2 cellular contexts compared by ENCODE assay signal in the genomic region with DNA sequence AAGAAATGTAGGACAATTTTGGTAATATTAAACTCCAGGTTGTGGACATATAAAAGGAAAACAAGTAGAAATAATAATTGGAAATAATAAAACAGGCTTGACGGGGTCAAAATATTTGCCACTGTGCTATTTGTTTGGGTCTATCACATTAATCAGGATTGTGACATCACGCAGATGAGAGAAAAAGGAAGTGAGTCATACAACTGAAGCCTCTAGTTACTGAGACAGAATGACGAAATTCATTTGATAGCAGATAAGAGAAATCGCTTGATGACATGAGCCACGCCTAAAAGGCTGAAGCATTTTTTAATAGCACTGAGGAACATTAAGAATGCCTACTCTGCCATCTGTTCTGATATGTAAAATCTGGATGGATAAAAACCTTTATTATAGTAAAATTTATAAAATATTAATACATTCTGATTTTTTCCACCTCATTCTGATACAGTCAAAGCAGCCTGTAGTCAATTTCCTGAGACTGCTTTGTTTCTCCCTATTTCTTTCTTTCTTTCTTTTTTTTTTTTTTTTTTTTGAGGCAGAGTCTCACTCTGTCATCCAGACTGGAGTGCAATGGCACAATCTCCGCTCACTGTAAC.
TF ChIP-seq lines count a peak whose summit lies in the region.

No MANE protein-coding gene starts in this region.

TF ChIP-seq in A549, 52 proteins besides CTCF, POLR2A, EP300 and RAD21:
- TF ChIP-seq, protein P1, sequence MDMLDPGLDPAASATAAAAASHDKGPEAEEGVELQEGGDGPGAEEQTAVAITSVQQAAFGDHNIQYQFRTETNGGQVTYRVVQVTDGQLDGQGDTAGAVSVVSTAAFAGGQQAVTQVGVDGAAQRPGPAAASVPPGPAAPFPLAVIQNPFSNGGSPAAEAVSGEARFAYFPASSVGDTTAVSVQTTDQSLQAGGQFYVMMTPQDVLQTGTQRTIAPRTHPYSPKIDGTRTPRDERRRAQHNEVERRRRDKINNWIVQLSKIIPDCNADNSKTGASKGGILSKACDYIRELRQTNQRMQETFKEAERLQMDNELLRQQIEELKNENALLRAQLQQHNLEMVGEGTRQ (IDR thresholded peaks at IDR 0.05) = no peak
- TF ChIP-seq CEBPB (IDR thresholded peaks at IDR 0.05) (peak in 1 of 2 experiments; percentile 19; a peak in 1 of 4 replicates), ZC3H11A (IDR thresholded peaks at IDR 0.05) (no peak), FOXS1 (CRISPR knock-in tag; IDR thresholded peaks at IDR 0.05) (no peak), FOSL2 (IDR thresholded peaks at IDR 0.05) (no peak), FOSL2 (CRISPR knock-in tag; IDR thresholded peaks at IDR 0.05) (peak; percentile 71)

TF ChIP-seq in HCT116, 20 proteins besides CTCF, POLR2A, EP300 and RAD21:
- TF ChIP-seq EGR1 (IDR thresholded peaks at IDR 0.05; ENCODE audit: low read depth) (no peak), FOSL1 (IDR thresholded peaks at IDR 0.05; ENCODE audit: low read depth) (peak; percentile 29), ZNF274 (IDR thresholded peaks at IDR 0.05; ENCODE audit: low read depth, low read length) (no peak), EZH2phosphoT487 (IDR thresholded peaks at IDR 0.05; ENCODE audit: borderline replicate concordance) (no peak), CEBPB (IDR thresholded peaks at IDR 0.05; ENCODE audit: low read depth) (peak; percentile 42), POLR2AphosphoS5 (IDR thresholded peaks at IDR 0.05; ENCODE audit: low read depth, low read length) (no peak), SP1 (IDR thresholded peaks at IDR 0.05; ENCODE audit: low read depth) (peak; percentile 30; the same call in 1 of the 2 replicates)
- TF ChIP-seq, protein P2, sequence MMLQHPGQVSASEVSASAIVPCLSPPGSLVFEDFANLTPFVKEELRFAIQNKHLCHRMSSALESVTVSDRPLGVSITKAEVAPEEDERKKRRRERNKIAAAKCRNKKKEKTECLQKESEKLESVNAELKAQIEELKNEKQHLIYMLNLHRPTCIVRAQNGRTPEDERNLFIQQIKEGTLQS (IDR thresholded peaks at IDR 0.05) = 0 out of 2 replicates have a peak, but pooled peaks have one; percentile 30
